Comparison of ENCODE assay signal across 30 cellular contexts in the genomic region with DNA sequence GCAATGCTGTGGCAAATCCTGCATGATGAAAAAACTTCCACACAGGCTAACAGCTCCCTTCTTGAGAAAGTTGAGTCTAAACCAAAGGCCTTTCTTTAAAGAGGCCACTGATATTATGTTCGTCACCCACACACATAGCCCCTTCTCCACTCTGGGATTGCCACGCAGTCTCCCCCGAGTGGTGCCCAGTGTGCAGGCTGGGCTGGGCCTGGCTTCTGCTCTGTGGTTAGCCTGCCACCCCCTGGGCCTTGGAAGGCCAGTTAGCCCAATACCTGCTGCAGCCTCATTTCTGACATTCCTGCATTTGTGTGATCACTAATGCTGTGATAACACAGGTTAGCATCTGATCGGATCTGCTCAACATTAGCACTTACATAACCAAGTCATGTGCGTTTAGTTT. TPM values are rescaled to one million over a fixed set of nuclear protein-coding genes. Genes with fewer than 3 reads are reported as not detected.
"Had no signal": no experiment of that assay in that cellular context is flagged by ENCODE, and none has a peak within 500 bp of the region (broad histone marks: within the 10 kb centered on the region; RNA-seq: fewer than 3 reads in every experiment).

No MANE protein-coding gene starts in this region.

- H3K27ac ChIP-seq: colonic mucosa, epithelial cell of prostate, esophagus squamous epithelium, ovary, suprapubic skin, tibial artery, upper lobe of right lung had no signal

- H3K9me3 ChIP-seq: colonic mucosa, esophagus squamous epithelium, ovary, suprapubic skin, tibial artery, upper lobe of right lung had no signal

- H3K4me3 Mint-ChIP-seq: activated T-helper 1 cell treated with anti-CD3 and anti-CD28 coated beads, Interleukin-12 subunit alpha, Interleukin-12 subunit beta, Interleukin-2, Interleukin-4 antibody, amounts not matched to agents 30 ng/mL and 10 ng/mL and 1 ng/mL, durations not matched to agents 14 hours and 24 hours and 36 hours; mesothelial cell of epicardium; naive B cell; nephron progenitor cell had no signal

- DNase-seq: activated CD4-positive, alpha-beta T cell treated with anti-CD3 and anti-CD28 coated beads for 4 hours; activated CD4-positive, alpha-beta T cell treated with anti-CD3 and anti-CD28 coated beads, Interleukin-2, amount 50 U/mL, for 48 hours; activated CD4-positive, CD25-positive, alpha-beta regulatory T cell; activated CD8-positive, alpha-beta memory T cell treated with anti-CD3 and anti-CD28 coated beads for 24 hours; activated effector memory CD4-positive, alpha-beta T cell treated with anti-CD3 and anti-CD28 coated beads, Interleukin-2, amount 50 U/mL, for 16 hours; activated naive CD4-positive, alpha-beta T cell treated with anti-CD3 and anti-CD28 coated beads, Interleukin-2, amount 50 U/mL, for 16 hours; activated T-cell treated with anti-CD3 and anti-CD28 coated beads, Interleukin-2, amount 50 U/mL, for 1 hour; amygdala; colonic mucosa; effector CD8-positive, alpha-beta T cell; esophagus squamous epithelium; glutamatergic neuron; islet precursor cell; left colon; mammary epithelial cell; naive B cell; nephron progenitor cell; ovary; stimulated activated naive CD4-positive, alpha-beta T cell; T-helper 2 cell; tibial artery; upper lobe of right lung had no signal

- H3K27ac Mint-ChIP-seq: activated T-helper 1 cell treated with anti-CD3 and anti-CD28 coated beads, Interleukin-12 subunit alpha, Interleukin-12 subunit beta, Interleukin-2, Interleukin-4 antibody, amounts not matched to agents 30 ng/mL and 10 ng/mL and 1 ng/mL, durations not matched to agents 14 hours and 24 hours and 36 hours; mesothelial cell of epicardium; nephron progenitor cell; progenitor cell of endocrine pancreas had no signal

- H3K4me1 Mint-ChIP-seq: mesothelial cell of epicardium, naive B cell, nephron progenitor cell had no signal

- H3K27me3 ChIP-seq: colonic mucosa, esophagus squamous epithelium, ovary, suprapubic skin, tibial artery, upper lobe of right lung had no signal

- H3K36me3 Mint-ChIP-seq: naive B cell had no signal

- H3K36me3 ChIP-seq: colonic mucosa, ovary, upper lobe of right lung had no signal

- H3K9me3 Mint-ChIP-seq: activated T-helper 1 cell treated with anti-CD3 and anti-CD28 coated beads, Interleukin-12 subunit alpha, Interleukin-12 subunit beta, Interleukin-2, Interleukin-4 antibody, amounts not matched to agents 30 ng/mL and 10 ng/mL and 1 ng/mL, durations not matched to agents 14 hours and 24 hours and 36 hours; mesothelial cell of epicardium; naive B cell; nephron progenitor cell had no signal

- H3K4me3 ChIP-seq: colonic mucosa, esophagus squamous epithelium, ovary, smooth muscle cell, suprapubic skin, tibial artery, upper lobe of right lung had no signal

- ATAC-seq: left colon, upper lobe of right lung had no signal

- H3K27me3 Mint-ChIP-seq: progenitor cell of endocrine pancreas had no signal

- H3K4me1 ChIP-seq: colonic mucosa, esophagus squamous epithelium, suprapubic skin, tibial artery, upper lobe of right lung had no signal

RNA-seq across cellular contexts. Expression of a gene that starts 44.8 kb away (rescaled TPM):
- polyA plus RNA-seq: liver had no signal

RNA-seq across cellular contexts. Expression of a gene that starts 47.2 kb away (rescaled TPM):
- total RNA-seq: dermis microvascular lymphatic vessel endothelial cell had no signal
